11 cellular contexts compared by ENCODE assay signal in genomic region chr4:151013491-151013890, GRCh38. TPM values are rescaled to one million over a fixed set of nuclear protein-coding genes. Genes with fewer than 3 reads are reported as not detected.
DNase-seq lines count a peak whose midpoint lies in the region; ATAC-seq and TF ChIP-seq lines count a peak whose summit lies in the region.
"Had no signal": no experiment of that assay in that cellular context is flagged by ENCODE, and none has a peak within 500 bp of the region (broad histone marks: within the 10 kb centered on the region; RNA-seq: fewer than 3 reads in every experiment).

No MANE protein-coding gene starts in this region.

- CTCF ChIA-PET in activated CD8-positive, alpha-beta memory T cell treated with anti-CD3 and anti-CD28 coated beads, Interleukin-2, amount 10 ng/mL, durations not matched to agents 7 days and 5 days (lab: Charles Lee) = no interaction called here

- no peaks in the 10 kb centered on the region for H3K9me3 Mint-ChIP-seq in activated CD8-positive, alpha-beta memory T cell treated with anti-CD3 and anti-CD28 coated beads, Interleukin-2, amount 10 ng/mL, durations not matched to agents 7 days and 5 days (ENCODE audit: low read depth)
- no peaks in the 10 kb centered on the region for H3K9me3 Mint-ChIP-seq in stimulated activated memory B cell treated with anti-CD40 and anti-IgM and Interleukin-4, amounts not matched to agents 10 μg/mL and 1 μg/mL and 100 μg/mL, for 72 hours

- no peaks in the 10 kb centered on the region; the same call in 1 of the 2 replicates for H3K36me3 ChIP-seq in SU-DHL-6 (ENCODE audit: low read length)

- H3K4me1 Mint-ChIP-seq in activated CD8-positive, alpha-beta memory T cell treated with anti-CD3 and anti-CD28 coated beads, Interleukin-2, amount 10 ng/mL, durations not matched to agents 7 days and 5 days = peaks cover 29% of the 10 kb centered on the region
- H3K4me1 Mint-ChIP-seq in stimulated activated memory B cell treated with anti-CD40 and anti-IgM and Interleukin-4, amounts not matched to agents 10 μg/mL and 1 μg/mL and 100 μg/mL, for 72 hours = peaks cover 32% of the 10 kb centered on the region

- H3F3A ChIP-seq in SU-DHL-6 (ENCODE audit: insufficient read depth) = no peaks in the 10 kb centered on the region

- peak overlapping the region; percentile 98 for H3K4me2 ChIP-seq in SU-DHL-6 (ENCODE audit: low read depth, low read length, poor library complexity, severe bottlenecking)

- H3K27me3 Mint-ChIP-seq in activated CD8-positive, alpha-beta memory T cell treated with anti-CD3 and anti-CD28 coated beads, Interleukin-2, amount 10 ng/mL, durations not matched to agents 7 days and 5 days = no peaks in the 10 kb centered on the region
- H3K27me3 Mint-ChIP-seq in stimulated activated memory B cell treated with anti-CD40 and anti-IgM and Interleukin-4, amounts not matched to agents 10 μg/mL and 1 μg/mL and 100 μg/mL, for 72 hours = no peaks in the 10 kb centered on the region

- H3K79me2 ChIP-seq in SU-DHL-6 (ENCODE audit: insufficient read depth, low read length) = peaks cover 56% of the 10 kb centered on the region

- no peak for TF ChIP-seq CTCF in SU-DHL-6 (IDR thresholded peaks at IDR 0.05; ENCODE audit: insufficient read depth, low read length, poor library complexity, severe bottlenecking)

- no peak for ATAC-seq in activated CD8-positive, alpha-beta memory T cell treated with anti-CD3 and anti-CD28 coated beads, Interleukin-2, amount 10 ng/mL, durations not matched to agents 7 days and 5 days
- ATAC-seq in stimulated activated memory B cell treated with anti-CD40 and anti-IgM and Interleukin-4, amounts not matched to agents 10 μg/mL and 1 μg/mL and 100 μg/mL, for 72 hours = no peak

- peak overlapping the region; percentile 84 for H3K4me3 ChIP-seq in SU-DHL-6 (ENCODE audit: insufficient read depth, low read length, poor library complexity, severe bottlenecking)
- H3K4me3 ChIP-seq: lung had no signal

- peak overlapping the region; percentile 91 for H3K9ac ChIP-seq in SU-DHL-6 (ENCODE audit: low read length)

- H3K27ac Mint-ChIP-seq in activated CD8-positive, alpha-beta memory T cell treated with anti-CD3 and anti-CD28 coated beads, Interleukin-2, amount 10 ng/mL, durations not matched to agents 7 days and 5 days = peak overlapping the region; percentile 100
- peak overlapping the region; percentile 71 for H3K27ac Mint-ChIP-seq in stimulated activated memory B cell treated with anti-CD40 and anti-IgM and Interleukin-4, amounts not matched to agents 10 μg/mL and 1 μg/mL and 100 μg/mL, for 72 hours

- no peaks in the 10 kb centered on the region for H3K27me3 ChIP-seq in SU-DHL-6 (ENCODE audit: low read length)

- no peak for DNase-seq in activated CD8-positive, alpha-beta memory T cell treated with anti-CD3 and anti-CD28 coated beads, Interleukin-2, amount 10 ng/mL, durations not matched to agents 7 days and 5 days
- DNase-seq in activated CD8-positive, alpha-beta memory T cell treated with anti-CD3 and anti-CD28 coated beads, Interleukin-2, amount 50 U/mL, for 4 hours = no peak
- DNase-seq in glomerular visceral epithelial cell (ENCODE audit: extremely low spot score) = peak; percentile 8
- DNase-seq in NK-92 (lab: John Stamatoyannopoulos, UW; ENCODE audit: unreplicated experiment) = no peak
- no peak for DNase-seq in GM19238 (ENCODE audit: insufficient read length, low spot score)
- no peak for DNase-seq in middle frontal gyrus (ENCODE audit: extremely low spot score, low spot score)
- DNase-seq: activated CD8-positive, alpha-beta memory T cell treated with anti-CD3 and anti-CD28 coated beads, Interleukin-2, amount 50 U/mL, for 48 hours; NCI-H187 treated with DMSO at 0.1 percent for 48 hours had no signal

- H2AFZ ChIP-seq in SU-DHL-6 (ENCODE audit: low read depth, low read length, severe bottlenecking) = no peak overlapping the region

- H3K9me3 ChIP-seq in SU-DHL-6 (ENCODE audit: insufficient read depth, low read length) = no peaks in the 10 kb centered on the region

- H3K27ac ChIP-seq in SU-DHL-6 (ENCODE audit: low read depth, low read length) = peak overlapping the region; percentile 87; the same call in 1 of the 2 replicates

- H3K4me3 Mint-ChIP-seq in activated CD8-positive, alpha-beta memory T cell treated with anti-CD3 and anti-CD28 coated beads, Interleukin-2, amount 10 ng/mL, durations not matched to agents 7 days and 5 days = peak overlapping the region; percentile 96
- H3K4me3 Mint-ChIP-seq in stimulated activated memory B cell treated with anti-CD40 and anti-IgM and Interleukin-4, amounts not matched to agents 10 μg/mL and 1 μg/mL and 100 μg/mL, for 72 hours = peak overlapping the region; percentile 99

- no peaks in the 10 kb centered on the region for H3K9me2 ChIP-seq in SU-DHL-6 (replicated peaks; ENCODE audit: insufficient read depth, low read length)

- H4K20me1 ChIP-seq in SU-DHL-6 (ENCODE audit: low read depth, low read length) = no peaks in the 10 kb centered on the region

- H3K36me3 Mint-ChIP-seq in activated CD8-positive, alpha-beta memory T cell treated with anti-CD3 and anti-CD28 coated beads, Interleukin-2, amount 10 ng/mL, durations not matched to agents 7 days and 5 days = peaks cover 13% of the 10 kb centered on the region
- no peaks in the 10 kb centered on the region for H3K36me3 Mint-ChIP-seq in stimulated activated memory B cell treated with anti-CD40 and anti-IgM and Interleukin-4, amounts not matched to agents 10 μg/mL and 1 μg/mL and 100 μg/mL, for 72 hours

RNA-seq across cellular contexts. Expression of gene LRBA, which starts 1.6 kb away (rescaled TPM):
- total RNA-seq in activated CD8-positive, alpha-beta memory T cell treated with anti-CD3 and anti-CD28 coated beads, Interleukin-2, amount 10 ng/mL, durations not matched to agents 7 days and 5 days = 10 to 100 TPM; 59.2 to 60.2 TPM
